Comparison of ENCODE assay signal across 15 cellular contexts in genomic region chr15:44775923-44776322, GRCh38. TPM values are rescaled to one million over a fixed set of nuclear protein-coding genes. Genes with fewer than 3 reads are reported as not detected.
DNase-seq lines count a peak whose midpoint lies in the region; ATAC-seq, FAIRE-seq and TF ChIP-seq lines count a peak whose summit lies in the region.
"Had no signal": no experiment of that assay in that cellular context is flagged by ENCODE, and none has a peak within 500 bp of the region (broad histone marks: within the 10 kb centered on the region; RNA-seq: fewer than 3 reads in every experiment).

No MANE protein-coding gene starts in this region.

- H3K36me3 ChIP-seq in bronchial epithelial cell (ENCODE audit: control insufficient read depth, insufficient read depth, low read length) (no peaks in the 10 kb centered on the region), sigmoid colon (no peaks in the 10 kb centered on the region)
- H3K36me3 ChIP-seq: cardiac muscle cell had no signal

- no peak overlapping the region for H3K27ac ChIP-seq in sigmoid colon
- H3K27ac ChIP-seq: cardiac muscle cell had no signal

- no peak for TF ChIP-seq CTCF in bronchial epithelial cell (IDR thresholded peaks at IDR 0.05; ENCODE audit: insufficient read depth, low read length, severe bottlenecking)
- no peak for TF ChIP-seq CTCF in sigmoid colon (IDR thresholded peaks at IDR 0.05)

- no peaks in the 10 kb centered on the region for H3K27me3 ChIP-seq in bronchial epithelial cell (ENCODE audit: control insufficient read depth, insufficient read depth, low read length)
- H3K27me3 ChIP-seq in sigmoid colon = no peaks in the 10 kb centered on the region
- H3K27me3 ChIP-seq: cardiac muscle cell had no signal

- H3K9me3 ChIP-seq in sigmoid colon = no peaks in the 10 kb centered on the region

- DNase-seq in NCI-H146 (lab: John Stamatoyannopoulos, UW) = peak; percentile 9
- no peak for DNase-seq in NCI-H146 treated with DMSO at 0.1 percent for 48 hours (lab: John Stamatoyannopoulos, UW; ENCODE audit: unreplicated experiment)
- DNase-seq in NCI-H510A (lab: John Stamatoyannopoulos, UW) = peak; percentile 55
- peak; percentile 66 for DNase-seq in bronchial epithelial cell (ENCODE audit: low read depth)
- peak; percentile 80 for DNase-seq in putamen (ENCODE audit: low spot score)
- DNase-seq in sigmoid colon = no peak
- DNase-seq in T-helper 2 cell = no peak
- DNase-seq: activated T-cell treated with anti-CD3 and anti-CD28 coated beads, Interleukin-2, amount 50 U/mL, for 1 hour; foreskin melanocyte; HCEC 1CT; T1000 had no signal

- intact Hi-C loops in sigmoid colon (cut with DNase I) = no loop called here

- TF ChIP-seq EP300 in sigmoid colon (IDR thresholded peaks at IDR 0.05) = no peak

- no peak for TF ChIP-seq POLR2A in sigmoid colon (IDR thresholded peaks at IDR 0.05)

- no peaks in the 10 kb centered on the region for H3K4me1 ChIP-seq in sigmoid colon

- no peak for ATAC-seq in GM21717 (IDR thresholded peaks at IDR 0.05; ENCODE audit: unreplicated experiment)

- FAIRE-seq in bronchial epithelial cell (lab: Jason Lieb, UNC) = no peak
- FAIRE-seq: A204.1, G401.6 had no signal

- WGBS in sigmoid colon, 2 donors = 53 to 67% methylated on average over 3 of the region's 3 CpGs

- H3K4me3 ChIP-seq in bronchial epithelial cell (ENCODE audit: low read depth, low read length) (no peak overlapping the region), sigmoid colon (no peak overlapping the region)
- H3K4me3 ChIP-seq: cardiac muscle cell had no signal

RNA-seq across cellular contexts. Expression of gene TRIM69, which starts 39.6 kb away (rescaled TPM):
- total RNA-seq in bronchial epithelial cell (7.1 and 7.8 TPM in 2 replicates), sigmoid colon (10 to 100 TPM; 22.5 to 34.9 (median 29.5) TPM)
- 10 to 100 TPM; 12.6 to 38.6 (median 17.1) TPM for polyA plus RNA-seq in sigmoid colon

Comparison
In these comparisons a context has a peak if more than half of its experiments do, and no peak if none do; other contexts are left out.
1. DNase-seq: peak in NCI-H146 (single experiment), NCI-H510A (single experiment), bronchial epithelial cell (single experiment) and putamen (single experiment); none in NCI-H146 treated with DMSO at 0.1 percent for 48 hours (single experiment), sigmoid colon (single experiment) and T-helper 2 cell (0 of 5).